Comparison of ENCODE assay signal across 27 cellular contexts in genomic region chr5:139601429-139601828, GRCh38.
"Had no signal": no experiment of that assay in that cellular context is flagged by ENCODE, and none has a peak within 500 bp of the region (broad histone marks: within the 10 kb centered on the region; RNA-seq: fewer than 3 reads in every experiment).

No MANE protein-coding gene starts in this region.

- H3K36me3 Mint-ChIP-seq: natural killer cell had no signal

- H3K9me3 Mint-ChIP-seq: activated CD8-positive, alpha-beta T cell treated with anti-CD3 and anti-CD28 coated beads for 36 hours; activated naive CD4-positive, alpha-beta T cell treated with anti-CD3 and anti-CD28 coated beads, Interleukin-2, amount 50 U/mL, for 24 hours; activated T-helper 1 cell treated with anti-CD3 and anti-CD28 coated beads, Interleukin-12 subunit alpha, Interleukin-12 subunit beta, Interleukin-2, Interleukin-4 antibody, amounts not matched to agents 30 ng/mL and 10 ng/mL and 1 ng/mL, durations not matched to agents 14 hours and 24 hours and 36 hours; natural killer cell; stimulated activated naive B cell treated with anti-CD40 and anti-IgM and Interleukin-4, amounts not matched to agents 10 μg/mL and 1 μg/mL and 100 μg/mL, for 72 hours; T-cell had no signal

- H3K27ac ChIP-seq: esophagus muscularis mucosa, gastroesophageal sphincter, pancreas, transverse colon, uterus, WERI-Rb-1 had no signal

- H3K27ac Mint-ChIP-seq: activated CD4-positive, alpha-beta T cell treated with anti-CD3 and anti-CD28 coated beads, Interleukin-2, amount 10 ng/mL, durations not matched to agents 7 days and 5 days; activated CD8-positive, alpha-beta memory T cell treated with anti-CD3 and anti-CD28 coated beads, Interleukin-2, amount 10 ng/mL, durations not matched to agents 7 days and 5 days; activated CD8-positive, alpha-beta T cell treated with anti-CD3 and anti-CD28 coated beads for 36 hours; activated naive CD4-positive, alpha-beta T cell treated with anti-CD3 and anti-CD28 coated beads, Interleukin-2, amount 50 U/mL, for 24 hours; activated T-helper 1 cell treated with anti-CD3 and anti-CD28 coated beads, Interleukin-12 subunit alpha, Interleukin-12 subunit beta, Interleukin-2, Interleukin-4 antibody, amounts not matched to agents 30 ng/mL and 10 ng/mL and 1 ng/mL, durations not matched to agents 14 hours and 24 hours and 36 hours; mesothelial cell of epicardium; natural killer cell; stimulated activated naive B cell treated with anti-CD40 and anti-IgM and Interleukin-4, amounts not matched to agents 10 μg/mL and 1 μg/mL and 100 μg/mL, for 72 hours; T-cell had no signal

- H3K9me3 ChIP-seq: esophagus muscularis mucosa, gastroesophageal sphincter, pancreas, transverse colon, uterus had no signal

- H3K4me1 Mint-ChIP-seq: mesothelial cell of epicardium had no signal

- H3K4me3 ChIP-seq: esophagus muscularis mucosa, gastroesophageal sphincter, pancreas, transverse colon, uterus had no signal

- H3K36me3 ChIP-seq: uterus had no signal

- DNase-seq: activated CD4-positive, alpha-beta T cell treated with anti-CD3 and anti-CD28 coated beads, Interleukin-2, amount 10 ng/mL, durations not matched to agents 7 days and 5 days; activated CD4-positive, CD25-positive, alpha-beta regulatory T cell treated with anti-CD3 and anti-CD28 coated beads, Interleukin-2, amount 50 U/mL, for 72 hours; activated CD8-positive, alpha-beta memory T cell treated with anti-CD3 and anti-CD28 coated beads, Interleukin-2, amount 10 ng/mL, durations not matched to agents 7 days and 5 days; activated CD8-positive, alpha-beta T cell treated with anti-CD3 and anti-CD28 coated beads for 36 hours; activated gamma-delta T cell treated with Interleukin-2 at 50 U/mL for 16 hours; activated T-cell treated with anti-CD3 and anti-CD28 coated beads for 4 hours; anterior cingulate cortex; caudate nucleus; dermis blood vessel endothelial cell; effector CD8-positive, alpha-beta T cell; head of caudate nucleus; natural killer cell; pancreas; stimulated activated CD4-positive, alpha-beta T cell treated with anti-CD3 and anti-CD28 coated beads, Interleukin-2, amount 100 ng/mL, for 48 hours; stimulated activated CD8-positive, alpha-beta memory T cell treated with anti-CD3 and anti-CD28 coated beads, Interleukin-4, amount 100 ng/mL, for 48 hours; stimulated activated naive B cell treated with anti-CD40 and anti-IgM and Interleukin-4, amounts not matched to agents 10 μg/mL and 1 μg/mL and 100 μg/mL, for 72 hours; T-cell; transverse colon; uterus; WERI-Rb-1 had no signal

- H3K27me3 Mint-ChIP-seq: activated CD4-positive, alpha-beta T cell treated with anti-CD3 and anti-CD28 coated beads, Interleukin-2, amount 10 ng/mL, durations not matched to agents 7 days and 5 days; activated CD8-positive, alpha-beta memory T cell treated with anti-CD3 and anti-CD28 coated beads, Interleukin-2, amount 10 ng/mL, durations not matched to agents 7 days and 5 days; activated CD8-positive, alpha-beta T cell treated with anti-CD3 and anti-CD28 coated beads for 36 hours; activated naive CD4-positive, alpha-beta T cell treated with anti-CD3 and anti-CD28 coated beads, Interleukin-2, amount 50 U/mL, for 24 hours; brain; stimulated activated naive B cell treated with anti-CD40 and anti-IgM and Interleukin-4, amounts not matched to agents 10 μg/mL and 1 μg/mL and 100 μg/mL, for 72 hours; T-cell had no signal

- H3K4me3 Mint-ChIP-seq: activated CD4-positive, alpha-beta T cell treated with anti-CD3 and anti-CD28 coated beads, Interleukin-2, amount 10 ng/mL, durations not matched to agents 7 days and 5 days; activated CD8-positive, alpha-beta memory T cell treated with anti-CD3 and anti-CD28 coated beads, Interleukin-2, amount 10 ng/mL, durations not matched to agents 7 days and 5 days; activated CD8-positive, alpha-beta T cell treated with anti-CD3 and anti-CD28 coated beads for 36 hours; activated naive CD4-positive, alpha-beta T cell treated with anti-CD3 and anti-CD28 coated beads, Interleukin-2, amount 50 U/mL, for 24 hours; activated T-helper 1 cell treated with anti-CD3 and anti-CD28 coated beads, Interleukin-12 subunit alpha, Interleukin-12 subunit beta, Interleukin-2, Interleukin-4 antibody, amounts not matched to agents 30 ng/mL and 10 ng/mL and 1 ng/mL, durations not matched to agents 14 hours and 24 hours and 36 hours; brain; mesothelial cell of epicardium; natural killer cell; stimulated activated naive B cell treated with anti-CD40 and anti-IgM and Interleukin-4, amounts not matched to agents 10 μg/mL and 1 μg/mL and 100 μg/mL, for 72 hours; T-cell had no signal

- H3K4me1 ChIP-seq: pancreas, uterus had no signal

- ATAC-seq: activated CD8-positive, alpha-beta memory T cell treated with anti-CD3 and anti-CD28 coated beads, Interleukin-2, amount 10 ng/mL, durations not matched to agents 7 days and 5 days; activated CD8-positive, alpha-beta T cell treated with anti-CD3 and anti-CD28 coated beads for 36 hours; gastroesophageal sphincter; natural killer cell; pancreas; sciatic nerve; stimulated activated naive B cell treated with anti-CD40 and anti-IgM and Interleukin-4, amounts not matched to agents 10 μg/mL and 1 μg/mL and 100 μg/mL, for 72 hours; T-cell had no signal

- H3K27me3 ChIP-seq: esophagus muscularis mucosa, gastroesophageal sphincter, pancreas, transverse colon, uterus had no signal
